8 cellular contexts compared by ENCODE assay signal in genomic region chr5:107571621-107572489, GRCh38.
DNase-seq lines count a peak whose midpoint lies in the region; ATAC-seq and TF ChIP-seq lines count a peak whose summit lies in the region.

No MANE protein-coding gene starts in this region.

- peaks cover 6 to 8% of the 10 kb centered on the region in 2 donors for H3K4me1 ChIP-seq in naive thymus-derived CD4-positive, alpha-beta T cell (ENCODE audit: control insufficient read depth in 2 of 2, insufficient read depth in 2 of 2, low read length in 2 of 2)

- peak overlapping the region; percentile 77 to 90 (median 86) for H3K4me3 Mint-ChIP-seq in naive thymus-derived CD4-positive, alpha-beta T cell
- peak overlapping the region; percentile 70 for H3K4me3 Mint-ChIP-seq in stimulated activated effector memory CD8-positive, alpha-beta T cell treated with anti-CD3 and anti-CD28 coated beads, Interleukin-12 subunit alpha, Interleukin-12 subunit beta, amount 100 ng/mL, for 72 hours

- no peaks in the 10 kb centered on the region for H3K36me3 Mint-ChIP-seq in naive thymus-derived CD4-positive, alpha-beta T cell
- H3K36me3 Mint-ChIP-seq in stimulated activated effector memory CD8-positive, alpha-beta T cell treated with anti-CD3 and anti-CD28 coated beads, Interleukin-12 subunit alpha, Interleukin-12 subunit beta, amount 100 ng/mL, for 72 hours: no peaks in the 10 kb centered on the region

- H3K27ac ChIP-seq in naive thymus-derived CD4-positive, alpha-beta T cell (ENCODE audit: low read depth, low read length): no peak overlapping the region

- no peaks in the 10 kb centered on the region for H3K9me3 ChIP-seq in naive thymus-derived CD4-positive, alpha-beta T cell (ENCODE audit: control insufficient read depth in 2 of 3, low read length in 3 of 3)

- H3K27ac Mint-ChIP-seq in naive thymus-derived CD4-positive, alpha-beta T cell: peak overlapping the region in 2 of 9 donors; percentile 32 to 51
- H3K27ac Mint-ChIP-seq in stimulated activated effector memory CD8-positive, alpha-beta T cell treated with anti-CD3 and anti-CD28 coated beads, Interleukin-12 subunit alpha, Interleukin-12 subunit beta, amount 100 ng/mL, for 72 hours: peak overlapping the region; percentile 79

- no peaks in the 10 kb centered on the region for H3K9me3 Mint-ChIP-seq in naive thymus-derived CD4-positive, alpha-beta T cell
- H3K9me3 Mint-ChIP-seq in stimulated activated effector memory CD8-positive, alpha-beta T cell treated with anti-CD3 and anti-CD28 coated beads, Interleukin-12 subunit alpha, Interleukin-12 subunit beta, amount 100 ng/mL, for 72 hours: no peaks in the 10 kb centered on the region

- peak; percentile 97 for DNase-seq in DMS53 (lab: John Stamatoyannopoulos, UW)
- DNase-seq in OCI-M2 (lab: John Stamatoyannopoulos, UW; ENCODE audit: unreplicated experiment): peak; percentile 38
- peak; percentile 90 to 93 for DNase-seq in activated T-cell treated with anti-CD3 and anti-CD28 coated beads, Interleukin-2, amount 50 U/mL, for 48 hours
- peak; percentile 92 for DNase-seq in fibroblast of gingiva (ENCODE audit: low read depth)
- peak; percentile 59 to 87 (median 77) for DNase-seq in naive thymus-derived CD4-positive, alpha-beta T cell
- DNase-seq in stimulated activated effector memory CD8-positive, alpha-beta T cell treated with anti-CD3 and anti-CD28 coated beads, Interleukin-12 subunit alpha, Interleukin-12 subunit beta, amount 100 ng/mL, for 72 hours (ENCODE audit: low spot score in 2 of 2): peak; percentile 89 to 94

- peak overlapping the region; percentile 69 for H3K4me3 ChIP-seq in naive thymus-derived CD4-positive, alpha-beta T cell (ENCODE audit: low read length)

- H3K4me1 Mint-ChIP-seq in naive thymus-derived CD4-positive, alpha-beta T cell: peaks cover 6 to 23% (median 17%) of the 10 kb centered on the region in 7 donors
- H3K4me1 Mint-ChIP-seq in stimulated activated effector memory CD8-positive, alpha-beta T cell treated with anti-CD3 and anti-CD28 coated beads, Interleukin-12 subunit alpha, Interleukin-12 subunit beta, amount 100 ng/mL, for 72 hours: peaks cover 14% of the 10 kb centered on the region

- ATAC-seq in GM21717 (IDR thresholded peaks at IDR 0.05; ENCODE audit: unreplicated experiment): peak; percentile 64
- ATAC-seq in naive thymus-derived CD4-positive, alpha-beta T cell: peak; percentile 93
- peak; percentile 87 for ATAC-seq in stimulated activated effector memory CD8-positive, alpha-beta T cell treated with anti-CD3 and anti-CD28 coated beads, Interleukin-12 subunit alpha, Interleukin-12 subunit beta, amount 100 ng/mL, for 72 hours

- TF ChIP-seq EP300 in Ishikawa (IDR thresholded peaks at IDR 0.05; ENCODE audit: borderline replicate concordance): peak; percentile 79

- peaks cover 8 to 45% (median 9%) of the 10 kb centered on the region in 5 donors for H3K27me3 Mint-ChIP-seq in naive thymus-derived CD4-positive, alpha-beta T cell

- no peaks in the 10 kb centered on the region for H3K36me3 ChIP-seq in naive thymus-derived CD4-positive, alpha-beta T cell (ENCODE audit: control insufficient read depth in 2 of 3, insufficient read depth in 3 of 3, low read length in 3 of 3)

- intact Hi-C loops in naive thymus-derived CD4-positive, alpha-beta T cell (cut with micrococcal nuclease): loop anchor here (1.0 to 5.0 kb wide), 6 partner anchors 85 to 775 kb away; no protein-coding TSS in a partner anchor

- POLR2A ChIA-PET in naive thymus-derived CD4-positive, alpha-beta T cell (lab: Charles Lee): no interaction called here

- CTCF ChIA-PET in naive thymus-derived CD4-positive, alpha-beta T cell (lab: Charles Lee): interaction anchor here (0.8 to 1.4 kb wide), 5 partner anchors 11 to 64 kb away, joined by 3 to 6 read pairs (median 3); no protein-coding TSS in a partner anchor

- TF ChIP-seq RAD21 in Ishikawa (IDR thresholded peaks at IDR 0.05; ENCODE audit: low read depth): peak; percentile 63

- no peaks in the 10 kb centered on the region for H3K27me3 ChIP-seq in naive thymus-derived CD4-positive, alpha-beta T cell (ENCODE audit: control insufficient read depth in 2 of 2, insufficient read depth in 2 of 2, low read length in 2 of 2)

TF ChIP-seq in Ishikawa, 13 proteins besides CTCF, POLR2A, EP300 and RAD21:
- TF ChIP-seq YY1 (IDR thresholded peaks at IDR 0.05; ENCODE audit: low read depth): no peak
- TF ChIP-seq CREB1 (IDR thresholded peaks at IDR 0.05; ENCODE audit: low read depth): no peak
- no peak for TF ChIP-seq EGR1 (IDR thresholded peaks at IDR 0.05)
- peak; percentile 60 for TF ChIP-seq REST (IDR thresholded peaks at IDR 0.05; ENCODE audit: low read depth)
- peak; percentile 45 for TF ChIP-seq MAX (IDR thresholded peaks at IDR 0.05)
- no peak for TF ChIP-seq TAF1 (IDR thresholded peaks at IDR 0.05; ENCODE audit: low read depth)
- TF ChIP-seq NFIC (IDR thresholded peaks at IDR 0.05): peak; percentile 96
- TF ChIP-seq CEBPB (IDR thresholded peaks at IDR 0.05): no peak; the same call in 1 of the 2 replicates
- peak; percentile 41 for TF ChIP-seq TEAD4 (IDR thresholded peaks at IDR 0.05)
- peak; percentile 76 for TF ChIP-seq TCF12 (IDR thresholded peaks at IDR 0.05; ENCODE audit: low read depth)
- peak; percentile 57; the same call in 1 of the 2 replicates for TF ChIP-seq FOXM1 (IDR thresholded peaks at IDR 0.05; ENCODE audit: borderline replicate concordance, low read depth)
- TF ChIP-seq USF1 (IDR thresholded peaks at IDR 0.05): no peak; the same call in 1 of the 2 replicates
- no peak for TF ChIP-seq ZBTB7A (IDR thresholded peaks at IDR 0.05; ENCODE audit: low read depth)

Comparison
In these comparisons a context has a peak if more than half of its experiments do, and no peak if none do; other contexts are left out.
1. DNase-seq: peak in every context shown above with its lines; median percentile 97 in DMS53; 92 in fibroblast of gingiva; 92 in activated T-cell treated with anti-CD3 and anti-CD28 coated beads, Interleukin-2, amount 50 U/mL, for 48 hours; 92 in stimulated activated effector memory CD8-positive, alpha-beta T cell treated with anti-CD3 and anti-CD28 coated beads, Interleukin-12 subunit alpha, Interleukin-12 subunit beta, amount 100 ng/mL, for 72 hours; 77 in naive thymus-derived CD4-positive, alpha-beta T cell; 38 in OCI-M2.